ENCODE assay signal across 8 cellular contexts in genomic region chr5:132746592-132747063, GRCh38. TPM values are rescaled to one million over a fixed set of nuclear protein-coding genes. Genes with fewer than 3 reads are reported as not detected.
A peak's percentile ranks its signal among the peaks of the same experiment; 100 is the strongest.
DNase-seq lines count a peak whose midpoint lies in the region; ATAC-seq and TF ChIP-seq lines count a peak whose summit lies in the region.

No MANE protein-coding gene starts in this region.

- H3K27ac ChIP-seq in Peyer's patch (peak overlapping the region; percentile 32 to 80 (median 64)), cingulate gyrus (ENCODE audit: low read depth, low read length) (peak overlapping the region; percentile 39), upper lobe of left lung (peak overlapping the region in 2 of 4 donors; percentile 31 to 52)

- TF ChIP-seq POLR2A in Peyer's patch (IDR thresholded peaks at IDR 0.05) (no peak), upper lobe of left lung (IDR thresholded peaks at IDR 0.05) (no peak)

- H3K4me1 ChIP-seq in Peyer's patch: peaks cover 0 to 12% (median 0%) of the 10 kb centered on the region in 4 donors
- peaks cover 12% of the 10 kb centered on the region for H3K4me1 ChIP-seq in mononuclear cell (ENCODE audit: insufficient read depth, low read length)
- peaks cover 9 to 16% (median 11%) of the 10 kb centered on the region in 4 donors for H3K4me1 ChIP-seq in upper lobe of left lung

- ATAC-seq in GM18517 (IDR thresholded peaks at IDR 0.05; ENCODE audit: unreplicated experiment) (peak; percentile 34), upper lobe of left lung (ENCODE audit: low FRiP score in 2 of 2) (no peak), HG02759 (IDR thresholded peaks at IDR 0.05; ENCODE audit: unreplicated experiment) (no peak)

- no peaks in the 10 kb centered on the region for H3K36me3 ChIP-seq in Peyer's patch
- no peaks in the 10 kb centered on the region for H3K36me3 ChIP-seq in upper lobe of left lung

- TF ChIP-seq EP300 in upper lobe of left lung (IDR thresholded peaks at IDR 0.05): no peak

- TF ChIP-seq CTCF in Peyer's patch (IDR thresholded peaks at IDR 0.05) (peak in 3 of 6 experiments; percentile 13 to 46 (median 25)), upper lobe of left lung (IDR thresholded peaks at IDR 0.05) (no peak)

- peak in 2 of 3 donors; percentile 49 to 79 for DNase-seq in Peyer's patch
- DNase-seq in upper lobe of left lung: peak in 1 of 2 donors; percentile 64
- no peak for DNase-seq in GOT3 (lab: John Stamatoyannopoulos, UW)
- DNase-seq in activated effector memory CD4-positive, alpha-beta T cell treated with Interleukin-2 at 50 U/mL for 16 hours: no peak

- H3K9me3 ChIP-seq in Peyer's patch: no peaks in the 10 kb centered on the region
- H3K9me3 ChIP-seq in mononuclear cell (ENCODE audit: low read depth, low read length): no peaks in the 10 kb centered on the region
- H3K9me3 ChIP-seq in upper lobe of left lung: no peaks in the 10 kb centered on the region

- H3K4me3 ChIP-seq in Peyer's patch (peak overlapping the region; percentile 46 to 74 (median 58)), mononuclear cell (ENCODE audit: low read length) (peak overlapping the region; percentile 36), upper lobe of left lung (peak overlapping the region in 3 of 4 donors; percentile 51 to 55 (median 54))

- 19 to 26% methylated on average over 8 of the region's 8 CpGs for WGBS in upper lobe of left lung, 2 donors

- H3K27me3 ChIP-seq in Peyer's patch (peaks cover 0 to 3% of the 10 kb centered on the region in 2 donors), mononuclear cell (ENCODE audit: insufficient read depth, low read length) (peaks cover 56% of the 10 kb centered on the region), upper lobe of left lung (peaks cover 0 to 13% (median 10%) of the 10 kb centered on the region in 4 donors)

RNA-seq across cellular contexts. Expression of gene CCNI2, which starts 0.6 kb away (rescaled TPM):
- total RNA-seq in Peyer's patch: 10 to 100 TPM in 2 of 4 donors, 1 to 10 TPM in 2; 7.1 to 30.8 (median 11.7) TPM
- 1.5 TPM for total RNA-seq in mononuclear cell
- under 1 TPM in 5 of 6 donors, not detected in 1; 0.26 to 0.84 (median 0.46) TPM for total RNA-seq in upper lobe of left lung

RNA-seq across cellular contexts. Expression of gene KIF3A, which starts 9.3 kb away (rescaled TPM):
- total RNA-seq in Peyer's patch: 10 to 100 TPM in 1 of 4 donors, 1 to 10 TPM in 3; 1.5 to 32.2 (median 4.0) TPM
- total RNA-seq in mononuclear cell: 5.6 TPM
- 10 to 100 TPM; 10.3 to 22.3 (median 17.0) TPM for total RNA-seq in upper lobe of left lung

RNA-seq across cellular contexts. Expression of gene SEPTIN8, which starts 30.4 kb away (rescaled TPM):
- 10 to 100 TPM; 33.6 to 85.8 (median 56.2) TPM for total RNA-seq in Peyer's patch
- 3.8 TPM for total RNA-seq in mononuclear cell
- total RNA-seq in upper lobe of left lung: 10 to 100 TPM; 26.3 to 41.5 (median 31.5) TPM

Comparison
In these comparisons a context has a peak if more than half of its experiments do, and no peak if none do; other contexts are left out.
1. DNase-seq: peak in Peyer's patch (2 of 3); none in GOT3 (single experiment) and activated effector memory CD4-positive, alpha-beta T cell treated with Interleukin-2 at 50 U/mL for 16 hours (single experiment).
2. Peak in every context shown above with its lines, with median percentiles within 50 percentile points of each other: H3K4me3 ChIP-seq.